9 cellular contexts compared by ENCODE assay signal in the genomic region with DNA sequence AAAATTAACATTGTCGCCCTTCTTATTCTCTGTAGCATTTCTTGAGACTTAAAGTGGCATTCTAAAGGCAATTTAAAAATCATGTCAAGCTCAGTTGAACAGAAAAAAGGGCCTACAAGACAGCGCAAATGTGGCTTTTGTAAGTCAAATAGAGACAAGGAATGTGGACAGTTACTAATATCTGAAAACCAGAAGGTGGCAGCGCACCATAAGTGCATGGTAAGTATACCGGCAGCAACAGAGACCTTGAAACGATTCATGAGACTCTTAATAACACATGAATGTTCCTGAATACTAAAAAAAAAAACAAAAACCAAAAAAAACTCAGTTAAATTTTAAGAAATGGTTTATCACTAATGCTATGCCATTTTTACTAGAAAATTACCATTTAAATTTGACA. TPM values are rescaled to one million over a fixed set of nuclear protein-coding genes. Genes with fewer than 3 reads are reported as not detected.
DNase-seq lines count a peak whose midpoint lies in the region; ATAC-seq and TF ChIP-seq lines count a peak whose summit lies in the region.
"Had no signal": no experiment of that assay in that cellular context is flagged by ENCODE, and none has a peak within 500 bp of the region (broad histone marks: within the 10 kb centered on the region; RNA-seq: fewer than 3 reads in every experiment).

No MANE protein-coding gene starts in this region.

- H3K36me3 Mint-ChIP-seq in immature natural killer cell: peaks cover 0 to 4% (median 4%) of the 10 kb centered on the region in 3 donors

- H3K9me3 ChIP-seq in OCI-LY1 (ENCODE audit: low read length): no peaks in the 10 kb centered on the region

- H3K4me3 ChIP-seq in OCI-LY1 (ENCODE audit: low read depth, low read length, poor library complexity, severe bottlenecking) (no peak overlapping the region), astrocyte of the spinal cord (ENCODE audit: low read depth, low read length) (no peak overlapping the region), retinal pigment epithelial cell (ENCODE audit: low read length) (no peak overlapping the region)

- TF ChIP-seq CTCF in OCI-LY1 (IDR thresholded peaks at IDR 0.05; ENCODE audit: low read length): peak; percentile 40
- TF ChIP-seq CTCF in astrocyte of the spinal cord (IDR thresholded peaks at IDR 0.05; ENCODE audit: low read depth, low read length): peak; percentile 40
- TF ChIP-seq CTCF in retinal pigment epithelial cell (conservative IDR thresholded peaks at IDR 0.05; ENCODE audit: low read depth, low read length): peak; percentile 47

- H3K4me1 ChIP-seq in OCI-LY1 (ENCODE audit: insufficient read depth, low read length, severe bottlenecking): peaks cover 26% of the 10 kb centered on the region
- H3K4me1 ChIP-seq: parathyroid adenoma had no signal

- H4K20me1 ChIP-seq in OCI-LY1 (ENCODE audit: insufficient read depth, low read length): no peaks in the 10 kb centered on the region

- H3K9me2 ChIP-seq in OCI-LY1 (ENCODE audit: low read depth, low read length): no peaks in the 10 kb centered on the region

- no peak overlapping the region for H3K27ac Mint-ChIP-seq in immature natural killer cell

- peaks cover 31% of the 10 kb centered on the region for H3K36me3 ChIP-seq in OCI-LY1 (ENCODE audit: insufficient read depth, low read length)

- H3K27me3 Mint-ChIP-seq in immature natural killer cell (ENCODE audit: low read depth in 3 of 3): peaks cover 5 to 8% (median 6%) of the 10 kb centered on the region in 3 donors

- no peak overlapping the region for H3K27ac ChIP-seq in OCI-LY1 (ENCODE audit: low read depth, low read length, poor library complexity, severe bottlenecking)
- H3K27ac ChIP-seq: parathyroid adenoma had no signal

- no peaks in the 10 kb centered on the region for H3K27me3 ChIP-seq in OCI-LY1 (ENCODE audit: insufficient read depth, low read length)

- no peaks in the 10 kb centered on the region for H3K9me3 Mint-ChIP-seq in immature natural killer cell

- peaks cover 12 to 31% of the 10 kb centered on the region in 2 donors for H3K4me1 Mint-ChIP-seq in immature natural killer cell

- H2AFZ ChIP-seq in OCI-LY1 (ENCODE audit: low read length): no peak overlapping the region
- H2AFZ ChIP-seq: parathyroid adenoma had no signal

- H3F3A ChIP-seq in OCI-LY1 (ENCODE audit: insufficient read depth, low read length): no peaks in the 10 kb centered on the region

- in situ Hi-C loops in astrocyte of the spinal cord (cut with HindIII; ENCODE audit: low sequenced_read_pairs): no loop called here

- H3K79me2 ChIP-seq in OCI-LY1 (ENCODE audit: insufficient read depth, low read length): peaks cover 51% of the 10 kb centered on the region

- H3K9ac ChIP-seq in OCI-LY1 (ENCODE audit: low read length): no peak overlapping the region
- H3K9ac ChIP-seq: parathyroid adenoma had no signal

- no peak overlapping the region for H3K4me3 Mint-ChIP-seq in immature natural killer cell

- H3K4me2 ChIP-seq in OCI-LY1 (ENCODE audit: low read length): peak overlapping the region; percentile 24; the same call in 1 of the 2 replicates

- peak; percentile 48 for ATAC-seq in HG02885 (IDR thresholded peaks at IDR 0.05; ENCODE audit: poor library complexity, unreplicated experiment)

- DNase-seq in NCI-H82 (lab: John Stamatoyannopoulos, UW) (peak; percentile 64), NCI-H82 treated with DMSO at 0.1 percent for 48 hours (lab: John Stamatoyannopoulos, UW; ENCODE audit: unreplicated experiment) (no peak), astrocyte of the spinal cord (ENCODE audit: low read depth, low spot score) (peak; percentile 43), retinal pigment epithelial cell (ENCODE audit: low read depth) (peak; percentile 10), immature natural killer cell (no peak), NCI-H1048 (lab: John Stamatoyannopoulos, UW) (no peak)

RNA-seq across cellular contexts. Expression of a gene that starts 4.4 kb away (rescaled TPM):
- 10 to 100 TPM; 17.3 to 25.0 (median 21.5) TPM for polyA plus RNA-seq in immature natural killer cell

Comparison
In these comparisons a context has a peak if more than half of its experiments do, and no peak if none do; other contexts are left out.
1. DNase-seq: peak in NCI-H82 (single experiment), astrocyte of the spinal cord (single experiment) and retinal pigment epithelial cell (single experiment); none in NCI-H82 treated with DMSO at 0.1 percent for 48 hours (single experiment), immature natural killer cell (0 of 3) and NCI-H1048 (single experiment).
2. Peak in every context shown above with its lines, with median percentiles within 50 percentile points of each other: CTCF ChIP-seq.